ENCODE assay signal across 8 cellular contexts in genomic region chr19:10928563-10929401, GRCh38. TPM values are rescaled to one million over a fixed set of nuclear protein-coding genes. Genes with fewer than 3 reads are reported as not detected.
DNase-seq lines count a peak whose midpoint lies in the region; ATAC-seq, FAIRE-seq and TF ChIP-seq lines count a peak whose summit lies in the region.

TSS of gene TIMM29 (plus strand) at chr19:10928811. CDS start at chr19:10928823, 12 bp downstream.
TSS of gene YIPF2 (minus strand) at chr19:10928639. CDS start at chr19:10928410, 229 bp downstream.

- peak; percentile 74 for ATAC-seq in HG02642 (IDR thresholded peaks at IDR 0.05; ENCODE audit: poor library complexity, unreplicated experiment)
- ATAC-seq in Right ventricle myocardium superior (ENCODE audit: poor library complexity) = peak; percentile 98
- peak; percentile 94 to 97 (median 94) for ATAC-seq in pancreas

- H3K79me2 ChIP-seq in SU-DHL-6 (ENCODE audit: insufficient read depth, low read length) = peaks cover 33% of the 10 kb centered on the region

- H3K9ac ChIP-seq in SU-DHL-6 (ENCODE audit: low read length) = peak within 1 kb of the TSS; percentile 74

- no peaks in the 10 kb centered on the region for H3K27me3 ChIP-seq in SU-DHL-6 (ENCODE audit: low read length)
- H3K27me3 ChIP-seq in pancreas = no peaks in the 10 kb centered on the region
- H3K27me3 ChIP-seq in tibial artery = no peaks in the 10 kb centered on the region

- WGBS in pancreas, 2 donors = 0% methylated on average over 61 to 96 of the region's 96 CpGs

- peak within 1 kb of the TSS; percentile 70 for H3K4me2 ChIP-seq in SU-DHL-6 (ENCODE audit: low read depth, low read length, poor library complexity, severe bottlenecking)

- peak within 1 kb of the TSS; percentile 44 for H3K27ac ChIP-seq in SU-DHL-6 (ENCODE audit: low read depth, low read length)
- H3K27ac ChIP-seq in pancreas = peak within 1 kb of the TSS; percentile 73 to 80 (median 78)
- peak within 1 kb of the TSS; percentile 90 to 93 for H3K27ac ChIP-seq in tibial artery

- H3K9me2 ChIP-seq in SU-DHL-6 (replicated peaks; ENCODE audit: insufficient read depth, low read length) = no peaks in the 10 kb centered on the region

- H3K4me3 ChIP-seq in GM08714 (ENCODE audit: low read length) (peak within 1 kb of the TSS; percentile 84), SU-DHL-6 (ENCODE audit: insufficient read depth, low read length, poor library complexity, severe bottlenecking) (peak within 1 kb of the TSS; percentile 82), pancreas (peak within 1 kb of the TSS; percentile 98 to 99 (median 98)), tibial artery (peak within 1 kb of the TSS; percentile 100)

- H2AFZ ChIP-seq in SU-DHL-6 (ENCODE audit: low read depth, low read length, severe bottlenecking) = peak within 1 kb of the TSS; percentile 55

- peaks cover 0 to 7% (median 0%) of the 10 kb centered on the region in 3 donors for H3K4me1 ChIP-seq in pancreas
- peaks cover 0 to 35% (median 24%) of the 10 kb centered on the region in 4 donors for H3K4me1 ChIP-seq in tibial artery

- DNase-seq in NCI-H128 (lab: John Stamatoyannopoulos, UW; ENCODE audit: unreplicated experiment) (peak; percentile 97), Right ventricle myocardium superior (peak; percentile 97), pancreas (peak; percentile 98 to 100 (median 99)), tibial artery (peak; percentile 98 to 99)
- DNase-seq in activated naive CD8-positive, alpha-beta T cell treated with anti-CD3 and anti-CD28 coated beads, Interleukin-2, amount 50 U/mL, for 16 hours (ENCODE audit: low read depth, low spot score) = peak; percentile 94

- FAIRE-seq in pancreas (lab: Jason Lieb, UNC) = no peak

- H3F3A ChIP-seq in SU-DHL-6 (ENCODE audit: insufficient read depth) = 0 out of 2 replicates have a peak, but pooled peaks cover 3% of the 10 kb centered on the region

- TF ChIP-seq CTCF in SU-DHL-6 (IDR thresholded peaks at IDR 0.05; ENCODE audit: insufficient read depth, low read length, poor library complexity, severe bottlenecking) = no peak
- TF ChIP-seq CTCF in pancreas (IDR thresholded peaks at IDR 0.05) = no peak
- TF ChIP-seq CTCF in tibial artery (IDR thresholded peaks at IDR 0.05) = no peak

- intact Hi-C loops in Right ventricle myocardium superior (cut with DNase I) = no loop called here
- intact Hi-C loops in pancreas (cut with DNase I) = no loop called here
- intact Hi-C loops in tibial artery (cut with DNase I; ENCODE audit: low total_unique reads) = loop anchor here (5.0 kb wide), 1 partner anchor 56 kb away; the partner anchor contains the start of gene CARM1

- H3K9me3 ChIP-seq in SU-DHL-6 (ENCODE audit: insufficient read depth, low read length) = no peaks in the 10 kb centered on the region
- H3K9me3 ChIP-seq in pancreas = no peaks in the 10 kb centered on the region
- no peaks in the 10 kb centered on the region for H3K9me3 ChIP-seq in tibial artery

- H3K36me3 ChIP-seq in SU-DHL-6 (ENCODE audit: low read length) (no peaks in the 10 kb centered on the region), pancreas (peaks cover 0 to 11% (median 0%) of the 10 kb centered on the region in 3 donors), tibial artery (peaks cover 3 to 45% (median 23%) of the 10 kb centered on the region in 3 donors)

- no peaks in the 10 kb centered on the region; the same call in 1 of the 2 replicates for H4K20me1 ChIP-seq in SU-DHL-6 (ENCODE audit: low read depth, low read length)

RNA-seq across cellular contexts. Expression of gene TIMM29, which starts in this region (rescaled TPM):
- total RNA-seq in Right ventricle myocardium superior = 11.8 TPM
- total RNA-seq in pancreas = 10 to 100 TPM in 5 of 6 donors, 1 to 10 TPM in 1; 7.9 to 11.6 (median 10.3) TPM
- 1 to 10 TPM; 7.8 to 9.8 TPM for polyA plus RNA-seq in pancreas

RNA-seq across cellular contexts. Expression of gene YIPF2, which starts in this region (rescaled TPM):
- 13.7 TPM for total RNA-seq in Right ventricle myocardium superior
- total RNA-seq in pancreas = 10 to 100 TPM; 41.4 to 67.9 (median 47.3) TPM
- polyA plus RNA-seq in pancreas = 10 to 100 TPM; 58.0 to 66.0 TPM

Comparison
In these comparisons a context has a peak if more than half of its experiments do, and no peak if none do; other contexts are left out.
1. Peak in every context shown above with its lines: DNase-seq, ATAC-seq, H3K4me3 ChIP-seq and H3K27ac ChIP-seq.